ENCODE assay signal across 9 cellular contexts in genomic region chr14:51873221-51873893, GRCh38. TPM values are rescaled to one million over a fixed set of nuclear protein-coding genes. Genes with fewer than 3 reads are reported as not detected.
DNase-seq lines count a peak whose midpoint lies in the region; ATAC-seq and TF ChIP-seq lines count a peak whose summit lies in the region.
"Had no signal": no experiment of that assay in that cellular context is flagged by ENCODE, and none has a peak within 500 bp of the region (broad histone marks: within the 10 kb centered on the region; RNA-seq: fewer than 3 reads in every experiment).

No MANE protein-coding gene starts in this region.

- TF ChIP-seq CTCF in lower lobe of right lung (IDR thresholded peaks at IDR 0.05), result no peak

- DNase-seq in AG20443 (ENCODE audit: low spot score) (peak; percentile 85), NCI-H1694 (lab: John Stamatoyannopoulos, UW) (peak; percentile 60), lower lobe of right lung (no peak), islet precursor cell (no peak), GM19238 (ENCODE audit: insufficient read length, low spot score) (no peak)

- ATAC-seq in GM18502 (IDR thresholded peaks at IDR 0.05; ENCODE audit: poor library complexity, unreplicated experiment), result peak; percentile 95
- ATAC-seq in HG02852 (IDR thresholded peaks at IDR 0.05; ENCODE audit: unreplicated experiment), result peak; percentile 93
- peak; percentile 23 to 65 for ATAC-seq in lower lobe of right lung

- H3K27ac ChIP-seq in angular gyrus (ENCODE audit: low read depth, low read length) (peak overlapping the region; percentile 63), lower lobe of right lung (no peak overlapping the region)
- H3K27ac ChIP-seq: KMS-11 had no signal

- H3K27me3 ChIP-seq in lower lobe of right lung (ENCODE audit: low read depth), result no peaks in the 10 kb centered on the region

- H3K36me3 ChIP-seq in lower lobe of right lung, result no peaks in the 10 kb centered on the region

- intact Hi-C loops in lower lobe of right lung (cut with DNase I), result no loop called here

- peaks cover 6% of the 10 kb centered on the region for H3K4me1 ChIP-seq in lower lobe of right lung

- no peaks in the 10 kb centered on the region for H3K9me3 ChIP-seq in lower lobe of right lung

- no peak overlapping the region for H3K4me3 ChIP-seq in lower lobe of right lung

RNA-seq across cellular contexts. Expression of gene GNG2, which starts 12.9 kb away (rescaled TPM):
- 23.8 TPM for total RNA-seq in lower lobe of right lung

Comparison
In these comparisons a context has a peak if more than half of its experiments do, and no peak if none do; other contexts are left out.
1. DNase-seq: peak in AG20443 (single experiment) and NCI-H1694 (single experiment); none in lower lobe of right lung (single experiment), islet precursor cell (single experiment) and GM19238 (single experiment).
2. ATAC-seq: peak in every context shown above with its lines; median percentile 95 in GM18502; 93 in HG02852; 44 in lower lobe of right lung.